ENCODE assay signal across 19 cellular contexts in the genomic region with DNA sequence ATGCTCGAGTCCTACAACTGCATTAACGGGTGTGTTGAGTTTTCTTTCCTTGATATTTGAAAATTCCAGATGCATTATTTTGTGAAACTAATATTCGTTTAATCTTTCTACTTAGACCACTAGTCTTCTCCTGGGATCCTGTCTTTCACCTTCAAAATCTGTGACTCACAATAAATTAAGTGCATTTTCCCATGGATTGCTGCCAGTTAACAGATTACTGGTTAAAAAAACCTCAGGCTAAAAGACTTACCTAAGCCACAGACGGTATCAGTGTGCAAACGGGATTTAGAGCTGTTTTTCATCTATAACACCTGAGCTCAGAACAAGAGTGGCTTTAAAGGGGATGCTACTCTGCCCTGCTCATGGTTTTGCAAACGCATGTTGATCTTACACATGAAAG.
"Had no signal": no experiment of that assay in that cellular context is flagged by ENCODE, and none has a peak within 500 bp of the region (broad histone marks: within the 10 kb centered on the region; RNA-seq: fewer than 3 reads in every experiment).

No MANE protein-coding gene starts in this region.

- DNase-seq: activated B cell treated with CpG ODN at 0.5 μM for 24 hours; activated CD4-positive, alpha-beta memory T cell treated with anti-CD3 and anti-CD28 coated beads for 36 hours; activated CD4-positive, alpha-beta T cell treated with anti-CD3 and anti-CD28 coated beads for 1 hour; activated CD4-positive, alpha-beta T cell treated with anti-CD3 and anti-CD28 coated beads, Interleukin-2, amount 10 ng/mL, durations not matched to agents 7 days and 5 days; activated CD8-positive, alpha-beta memory T cell treated with anti-CD3 and anti-CD28 coated beads for 24 hours; activated gamma-delta T cell; activated naive CD4-positive, alpha-beta T cell treated with anti-CD3 and anti-CD28 coated beads for 36 hours; activated T-cell treated with anti-CD3 and anti-CD28 coated beads for 4 hours; activated T-cell treated with anti-CD3 and anti-CD28 coated beads, Interleukin-2, amount 50 U/mL, for 48 hours; amygdala; MM.1S; NCI-H1105; NCI-H1436; NCI-H1694 treated with DMSO at 0.1 percent for 48 hours; NCI-H2029 treated with DMSO at 0.1 percent for 48 hours; NCI-H2227 treated with DMSO at 0.1 percent for 48 hours; NCI-H526 had no signal

- H3K4me3 ChIP-seq: cardiac muscle cell, SK-N-MC had no signal

- H3K27me3 ChIP-seq: cardiac muscle cell had no signal

- H3K27ac ChIP-seq: cardiac muscle cell, SK-N-MC had no signal
